29 cellular contexts compared by ENCODE assay signal in genomic region chrX:122910697-122911096, GRCh38.
"Had no signal": no experiment of that assay in that cellular context is flagged by ENCODE, and none has a peak within 500 bp of the region (broad histone marks: within the 10 kb centered on the region; RNA-seq: fewer than 3 reads in every experiment).

No MANE protein-coding gene starts in this region.

- H3K27me3 Mint-ChIP-seq: stimulated activated memory B cell treated with anti-CD40 and anti-IgM and Interleukin-4, amounts not matched to agents 10 μg/mL and 1 μg/mL and 100 μg/mL, for 72 hours; stimulated activated naive B cell treated with anti-CD40 and anti-IgM and Interleukin-4, amounts not matched to agents 10 μg/mL and 1 μg/mL and 100 μg/mL, for 72 hours; stimulated activated naive CD8-positive, alpha-beta T cell treated with anti-CD3 and anti-CD28 coated beads, Interleukin-15, amount 100 ng/mL, for 72 hours; stimulated activated naive CD8-positive, alpha-beta T cell treated with anti-CD3 and anti-CD28 coated beads, Interleukin-15, Interleukin-2, amounts not matched to agents 100 ng/mL and 50 ng/mL, for 24 hours; type B pancreatic cell had no signal

- H3K9me3 Mint-ChIP-seq: stimulated activated effector memory CD8-positive, alpha-beta T cell treated with anti-CD3 and anti-CD28 coated beads, Interleukin-12 subunit alpha, Interleukin-12 subunit beta, amount 100 ng/mL, for 72 hours had no signal

- H3K4me1 Mint-ChIP-seq: stimulated activated effector memory CD8-positive, alpha-beta T cell treated with anti-CD3 and anti-CD28 coated beads, Interleukin-12 subunit alpha, Interleukin-12 subunit beta, amount 100 ng/mL, for 72 hours; stimulated activated memory B cell treated with anti-CD40 and anti-IgM and Interleukin-4, amounts not matched to agents 10 μg/mL and 1 μg/mL and 100 μg/mL, for 72 hours; stimulated activated naive B cell treated with anti-CD40 and anti-IgM and Interleukin-4, amounts not matched to agents 10 μg/mL and 1 μg/mL and 100 μg/mL, for 72 hours; stimulated activated naive CD8-positive, alpha-beta T cell treated with anti-CD3 and anti-CD28 coated beads, Interleukin-15, amount 100 ng/mL, for 72 hours had no signal

- ATAC-seq: stimulated activated effector memory CD8-positive, alpha-beta T cell treated with anti-CD3 and anti-CD28 coated beads, Interleukin-12 subunit alpha, Interleukin-12 subunit beta, amount 100 ng/mL, for 72 hours; stimulated activated memory B cell treated with anti-CD40 and anti-IgM and Interleukin-4, amounts not matched to agents 10 μg/mL and 1 μg/mL and 100 μg/mL, for 72 hours; stimulated activated naive B cell treated with anti-CD40 and anti-IgM and Interleukin-4, amounts not matched to agents 10 μg/mL and 1 μg/mL and 100 μg/mL, for 72 hours; stimulated activated naive CD8-positive, alpha-beta T cell treated with anti-CD3 and anti-CD28 coated beads, Interleukin-15, amount 100 ng/mL, for 72 hours; stimulated activated naive CD8-positive, alpha-beta T cell treated with anti-CD3 and anti-CD28 coated beads, Interleukin-15, Interleukin-2, amounts not matched to agents 100 U/mL and 50 U/mL, for 24 hours; upper lobe of right lung had no signal

- H3K9me3 ChIP-seq: suprapubic skin, testis, thoracic aorta, thyroid gland, transverse colon, upper lobe of right lung, uterus had no signal

- H3K4me1 ChIP-seq: stomach, suprapubic skin, testis, thyroid gland, tibial artery, tibial nerve, transverse colon, upper lobe of left lung, upper lobe of right lung, uterus, vagina had no signal

- H3K36me3 ChIP-seq: stomach, suprapubic skin, thoracic aorta, thyroid gland, tibial artery, tibial nerve, transverse colon, upper lobe of left lung, upper lobe of right lung, uterus, vagina had no signal

- H3K4me3 ChIP-seq: stomach, suprapubic skin, testis, thoracic aorta, thyroid gland, tibial artery, tibial nerve, transverse colon, upper lobe of left lung, upper lobe of right lung, uterus, vagina had no signal

- DNase-seq: stimulated activated CD4-positive, alpha-beta T cell treated with anti-CD3 and anti-CD28 coated beads, Interleukin-2, amount 100 ng/mL, for 48 hours; stimulated activated CD4-positive, alpha-beta T cell treated with anti-CD3 and anti-CD28 coated beads, Interleukin-4, amount 100 ng/mL, for 1 hour; stimulated activated CD4-positive, alpha-beta T cell treated with anti-CD3 and anti-CD28 coated beads, Interleukin-4, amount 100 ng/mL, for 24 hours; stimulated activated CD4-positive, alpha-beta T cell treated with anti-CD3 and anti-CD28 coated beads, Interleukin-4, amount 100 ng/mL, for 4 hours; stimulated activated CD8-positive, alpha-beta memory T cell treated with anti-CD3 and anti-CD28 coated beads, Interleukin-4, amount 100 ng/mL, for 48 hours; stimulated activated naive B cell treated with anti-CD40 and anti-IgM and Interleukin-4, amounts not matched to agents 10 μg/mL and 1 μg/mL and 100 μg/mL, for 72 hours; stimulated activated naive CD4-positive, alpha-beta T cell; stimulated activated naive CD4-positive, alpha-beta T cell treated with Interleukin-2 at 50 U/mL for 16 hours; stimulated activated naive CD8-positive, alpha-beta T cell treated with anti-CD3 and anti-CD28 coated beads, Interleukin-15, amount 100 ng/mL, for 72 hours; stimulated activated naive CD8-positive, alpha-beta T cell treated with anti-CD3 and anti-CD28 coated beads, Interleukin-15, Interleukin-2, amounts not matched to agents 100 U/mL and 50 U/mL, for 24 hours; stomach; substantia nigra; testis; thyroid gland; tibial artery; transverse colon; trophoblast cell; upper lobe of left lung; upper lobe of right lung; uterus had no signal

- H3K36me3 Mint-ChIP-seq: stimulated activated effector memory CD8-positive, alpha-beta T cell treated with anti-CD3 and anti-CD28 coated beads, Interleukin-12 subunit alpha, Interleukin-12 subunit beta, amount 100 ng/mL, for 72 hours; stimulated activated memory B cell treated with anti-CD40 and anti-IgM and Interleukin-4, amounts not matched to agents 10 μg/mL and 1 μg/mL and 100 μg/mL, for 72 hours; stimulated activated naive B cell treated with anti-CD40 and anti-IgM and Interleukin-4, amounts not matched to agents 10 μg/mL and 1 μg/mL and 100 μg/mL, for 72 hours; type B pancreatic cell had no signal

- H3K27ac Mint-ChIP-seq: stimulated activated effector memory CD8-positive, alpha-beta T cell treated with anti-CD3 and anti-CD28 coated beads, Interleukin-12 subunit alpha, Interleukin-12 subunit beta, amount 100 ng/mL, for 72 hours; stimulated activated memory B cell treated with anti-CD40 and anti-IgM and Interleukin-4, amounts not matched to agents 10 μg/mL and 1 μg/mL and 100 μg/mL, for 72 hours; stimulated activated naive B cell treated with anti-CD40 and anti-IgM and Interleukin-4, amounts not matched to agents 10 μg/mL and 1 μg/mL and 100 μg/mL, for 72 hours; stimulated activated naive CD8-positive, alpha-beta T cell treated with anti-CD3 and anti-CD28 coated beads, Interleukin-15, amount 100 ng/mL, for 72 hours; stimulated activated naive CD8-positive, alpha-beta T cell treated with anti-CD3 and anti-CD28 coated beads, Interleukin-15, Interleukin-2, amounts not matched to agents 100 ng/mL and 50 ng/mL, for 24 hours; type B pancreatic cell had no signal

- FAIRE-seq: urothelium cell line had no signal

- H3K27ac ChIP-seq: stomach, suprapubic skin, testis, thoracic aorta, thyroid gland, tibial artery, tibial nerve, transverse colon, upper lobe of left lung, upper lobe of right lung, uterus, vagina had no signal

- H3K4me3 Mint-ChIP-seq: stimulated activated effector memory CD8-positive, alpha-beta T cell treated with anti-CD3 and anti-CD28 coated beads, Interleukin-12 subunit alpha, Interleukin-12 subunit beta, amount 100 ng/mL, for 72 hours; stimulated activated memory B cell treated with anti-CD40 and anti-IgM and Interleukin-4, amounts not matched to agents 10 μg/mL and 1 μg/mL and 100 μg/mL, for 72 hours; stimulated activated naive B cell treated with anti-CD40 and anti-IgM and Interleukin-4, amounts not matched to agents 10 μg/mL and 1 μg/mL and 100 μg/mL, for 72 hours; stimulated activated naive CD8-positive, alpha-beta T cell treated with anti-CD3 and anti-CD28 coated beads, Interleukin-15, amount 100 ng/mL, for 72 hours; stimulated activated naive CD8-positive, alpha-beta T cell treated with anti-CD3 and anti-CD28 coated beads, Interleukin-15, Interleukin-2, amounts not matched to agents 100 ng/mL and 50 ng/mL, for 24 hours; type B pancreatic cell had no signal

- H3K27me3 ChIP-seq: stomach, suprapubic skin, testis, thyroid gland, tibial artery, tibial nerve, transverse colon, upper lobe of left lung, upper lobe of right lung, uterus, vagina had no signal
